Comparison of ENCODE assay signal across 25 cellular contexts in the genomic region with DNA sequence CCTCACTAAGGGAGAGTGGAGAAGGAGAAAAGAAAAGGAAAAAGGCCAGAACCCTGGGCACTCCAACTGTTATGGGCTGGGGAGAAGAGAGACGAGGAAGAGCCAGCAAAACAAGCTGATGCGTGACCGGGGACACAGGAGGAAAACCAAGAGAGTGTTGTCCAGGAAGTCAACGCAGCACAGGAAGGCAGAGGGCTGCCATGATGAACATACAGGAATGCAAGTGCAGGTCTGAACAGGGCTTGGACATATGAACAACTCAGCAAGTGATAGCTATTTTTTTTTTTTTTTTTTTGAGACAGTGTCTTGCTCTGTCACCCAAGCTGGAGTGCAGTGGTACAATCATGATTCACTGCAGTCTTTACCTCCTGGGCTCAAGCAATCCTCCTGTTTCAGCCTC. TPM values are rescaled to one million over a fixed set of nuclear protein-coding genes. Genes with fewer than 3 reads are reported as not detected.
A peak's percentile ranks its signal among the peaks of the same experiment; 100 is the strongest.
DNase-seq lines count a peak whose midpoint lies in the region; ATAC-seq, FAIRE-seq and TF ChIP-seq lines count a peak whose summit lies in the region.
"Had no signal": no experiment of that assay in that cellular context is flagged by ENCODE, and none has a peak within 500 bp of the region (broad histone marks: within the 10 kb centered on the region; RNA-seq: fewer than 3 reads in every experiment).

No MANE protein-coding gene starts in this region.

- no peaks in the 10 kb centered on the region for H3K36me3 ChIP-seq in RWPE2 (ENCODE audit: low read depth)
- H3K36me3 ChIP-seq in H1 (ENCODE audit: control insufficient read depth in 2 of 4, insufficient read depth in 4 of 4, low read length in 3 of 4), result no peaks in the 10 kb centered on the region
- no peaks in the 10 kb centered on the region for H3K36me3 ChIP-seq in keratinocyte (ENCODE audit: control insufficient read depth in 2 of 2, extremely low read depth in 1 of 2, insufficient read depth in 2 of 2, low read length in 2 of 2)
- no peaks in the 10 kb centered on the region for H3K36me3 ChIP-seq in gastroesophageal sphincter

- no peaks in the 10 kb centered on the region for H4K20me1 ChIP-seq in H1 (replicated peaks in 1 of 2; ENCODE audit: control insufficient read depth in 1 of 2, insufficient read depth in 2 of 2, low read length in 2 of 2)
- no peaks in the 10 kb centered on the region for H4K20me1 ChIP-seq in keratinocyte (ENCODE audit: control insufficient read depth, extremely low read depth, insufficient read depth, low read length)

- H3K14ac ChIP-seq in H1 (ENCODE audit: insufficient read length), result no peak overlapping the region

- no peak overlapping the region for H3K4ac ChIP-seq in H1 (replicated peaks; ENCODE audit: insufficient read length, low read depth, low read length)

- peak overlapping the region; percentile 16 for H2BK20ac ChIP-seq in H1 (ENCODE audit: low read length)

- H3K9me1 ChIP-seq in keratinocyte (ENCODE audit: control insufficient read depth, extremely low read depth, insufficient read depth, low read length), result no peaks in the 10 kb centered on the region

- H3K79me1 ChIP-seq in H1 (ENCODE audit: low read depth, low read length), result no peaks in the 10 kb centered on the region

- POLR2A ChIA-PET in H1 (lab: Charles Lee; ENCODE audit: partially characterized antibody), result interaction anchor here (1.0 to 1.2 kb wide), 2 partner anchors 12 to 32 kb away, joined by 3 read pairs; no protein-coding TSS in a partner anchor

- no peak for TF ChIP-seq EP300 in H1 (IDR thresholded peaks at IDR 0.05; ENCODE audit: borderline replicate concordance in 1 of 2, low read depth in 2 of 2, low read length in 2 of 2)
- TF ChIP-seq EP300 in gastroesophageal sphincter (IDR thresholded peaks at IDR 0.05), result no peak

- H2BK5ac ChIP-seq in H1 (ENCODE audit: low read depth, low read length), result no peak overlapping the region

- DNase-seq in activated effector memory CD4-positive, alpha-beta T cell treated with anti-CD3 and anti-CD28 coated beads, Interleukin-2, amount 50 U/mL, for 16 hours, result peak; percentile 12
- no peak for DNase-seq in activated effector memory CD4-positive, alpha-beta T cell treated with Interleukin-2 at 50 U/mL for 16 hours
- no peak for DNase-seq in RWPE2 (ENCODE audit: low spot score)
- no peak for DNase-seq in H1 (ENCODE audit: low read depth in 1 of 2, low spot score in 2 of 2)
- DNase-seq in keratinocyte (ENCODE audit: low read depth, low spot score), result peak; percentile 63
- no peak for DNase-seq in inferior parietal cortex (ENCODE audit: extremely low spot score)
- no peak for DNase-seq in NCI-H748 (lab: John Stamatoyannopoulos, UW; ENCODE audit: unreplicated experiment)
- DNase-seq: AML-193; Caco-2; CD4-positive, alpha-beta T cell; GDM1; GM23248; HCEC 1CT had no signal

- H3K27me3 ChIP-seq in RWPE2 (ENCODE audit: insufficient read depth, poor library complexity, severe bottlenecking) (no peaks in the 10 kb centered on the region), H1 (replicated peaks in 1 of 4; ENCODE audit: control insufficient read depth in 3 of 4, extremely low read depth in 1 of 4, insufficient read depth in 3 of 4, low read length in 3 of 4) (peaks cover 0 to 3% (median 0%) of the 10 kb centered on the region in 4 experiments; a peak in 1 of 7 replicates), keratinocyte (ENCODE audit: control insufficient read depth, extremely low read depth, insufficient read depth, low read length) (no peaks in the 10 kb centered on the region), gastroesophageal sphincter (peaks cover 66% of the 10 kb centered on the region)

- TF ChIP-seq RAD21 in H1 (IDR thresholded peaks at IDR 0.05 in 1 of 2, conservative IDR thresholded peaks at IDR 0.05 in 1 of 2; ENCODE audit: low read depth in 2 of 2, low read length in 2 of 2), result no peak

- no peak overlapping the region for H2BK120ac ChIP-seq in H1 (replicated peaks; ENCODE audit: low read depth, low read length)

- CTCF ChIA-PET in H1 (lab: Charles Lee; ENCODE audit: partially characterized antibody), result interaction anchor here (0.6 to 9.0 kb wide), 16 partner anchors 11 to 926 kb away, joined by 3 to 214 read pairs (median 4); no protein-coding TSS in a partner anchor

- no peaks in the 10 kb centered on the region for H3K23me2 ChIP-seq in H1 (ENCODE audit: low read depth, low read length)

- no peak overlapping the region for H4K5ac ChIP-seq in H1 (ENCODE audit: insufficient read length, low read depth, low read length)

- FAIRE-seq in H1 (lab: Jason Lieb, UNC) (no peak), keratinocyte (lab: Jason Lieb, UNC) (peak; percentile 88)
- FAIRE-seq: A549, D721Med, GM12892, GM18507, H54, HTR-8/SVneo had no signal

- ATAC-seq in RWPE2 (ENCODE audit: low read depth) (peak; percentile 66; the same call in 2 of the 3 replicates), gastroesophageal sphincter (no peak)
- ATAC-seq: A549 had no signal

- no peaks in the 10 kb centered on the region for H3K79me2 ChIP-seq in H1 (ENCODE audit: control insufficient read depth in 1 of 2, insufficient read depth in 2 of 2, low read length in 2 of 2)
- no peaks in the 10 kb centered on the region for H3K79me2 ChIP-seq in keratinocyte (ENCODE audit: control insufficient read depth, insufficient read depth, low read length)

- no peak overlapping the region for H4K8ac ChIP-seq in H1 (ENCODE audit: extremely low read depth, insufficient read depth, low read length)

- WGBS in H1 (ENCODE audit: extremely low coverage in 1 of 2, insufficient coverage in 1 of 2, insufficient read length in 1 of 2, insufficient replicate concordance in 2 of 2, low coverage in 1 of 2, low lambda C conversion rate in 2 of 2, missing lambda C conversion rate in 1 of 2), 2 experiments, result 89% methylated on average over 4 of the region's 4 CpGs; no CpG with 5 or more reads in 1 of the 2 experiments
- WGBS in gastroesophageal sphincter (ENCODE audit: low coverage in 1 of 2), 2 donors, result 87% methylated on average over 4 of the region's 4 CpGs; no CpG with 5 or more reads in 1 of the 2 donors

- dilution Hi-C loops in keratinocyte (cut with MboI; ENCODE audit: extremely low pct_ligation_motif_present, low sequenced_read_pairs), result loop anchor here (25.0 kb wide), 1 partner anchor 483 kb away; no protein-coding TSS in a partner anchor

- no peak overlapping the region for H2BK15ac ChIP-seq in H1 (ENCODE audit: low read length)

- H3K4me2 ChIP-seq in H1 (ENCODE audit: insufficient read depth in 1 of 2, low read depth in 2 of 2, low read length in 2 of 2), result no peak overlapping the region
- H3K4me2 ChIP-seq in keratinocyte (ENCODE audit: control insufficient read depth, extremely low read depth, insufficient read depth, low read depth, low read length), result peak overlapping the region; percentile 12
- H3K4me2 ChIP-seq: A549 had no signal

- H2AFZ ChIP-seq in H1 (ENCODE audit: low read length) (no peak overlapping the region), keratinocyte (ENCODE audit: control insufficient read depth, low read length) (peak overlapping the region; percentile 96)
- H2AFZ ChIP-seq: GM23248 had no signal

- no peak overlapping the region for H3K9ac ChIP-seq in H1 (replicated peaks in 1 of 4; ENCODE audit: extremely low read depth in 1 of 4, low read depth in 3 of 4, low read length in 3 of 4)
- no peak overlapping the region for H3K9ac ChIP-seq in keratinocyte (ENCODE audit: control insufficient read depth, extremely low read depth, insufficient read depth, low read length)
- H3K9ac ChIP-seq: GM23248 had no signal

- peak overlapping the region; percentile 42; the same call in 1 of the 2 replicates for H3K18ac ChIP-seq in H1 (ENCODE audit: extremely low read depth, low read length)

- H3K27ac ChIP-seq in RWPE2 (ENCODE audit: poor library complexity, severe bottlenecking) (no peak overlapping the region), H1 (ENCODE audit: low read depth, low read length) (no peak overlapping the region), keratinocyte (ENCODE audit: control insufficient read depth, insufficient read depth, low read length) (no peak overlapping the region), gastroesophageal sphincter (no peak overlapping the region)
- H3K27ac ChIP-seq: 22Rv1, C4-2B, GM23248, HL-60 had no signal

- H2BK12ac ChIP-seq in H1 (ENCODE audit: low read depth, low read length), result no peak overlapping the region; the same call in 1 of the 2 replicates

- H3K4me3 ChIP-seq in RWPE2 (ENCODE audit: severe bottlenecking), result no peak overlapping the region
- H3K4me3 ChIP-seq in H1 (ENCODE audit: extremely low read depth in 1 of 4, insufficient read depth in 2 of 4, low read depth in 3 of 4, low read length in 4 of 4), result no peak overlapping the region
- no peak overlapping the region for H3K4me3 ChIP-seq in keratinocyte (ENCODE audit: control insufficient read depth in 2 of 3, extremely low read depth in 1 of 3, insufficient read depth in 2 of 3, low read depth in 1 of 3, low read length in 3 of 3)
- H3K4me3 ChIP-seq in gastroesophageal sphincter, result no peak overlapping the region
- H3K4me3 ChIP-seq: A549, GM23248 had no signal

- no peak overlapping the region for H4K91ac ChIP-seq in H1 (replicated peaks; ENCODE audit: insufficient read length, low read length)

- H2AK5ac ChIP-seq in H1 (ENCODE audit: low read depth, low read length), result no peak overlapping the region

- TF ChIP-seq CTCF in RWPE2 (IDR thresholded peaks at IDR 0.05; ENCODE audit: poor library complexity, severe bottlenecking), result no peak
- TF ChIP-seq CTCF in H1 (IDR thresholded peaks at IDR 0.05; ENCODE audit: control extremely low read depth in 1 of 3, insufficient read depth in 1 of 3, low read depth in 1 of 3, low read length in 3 of 3), result no peak
- TF ChIP-seq CTCF in keratinocyte (optimal IDR thresholded peaks at IDR 0.05 in 1 of 3, IDR thresholded peaks at IDR 0.05 in 1 of 3, conservative IDR thresholded peaks at IDR 0.05 in 1 of 3; ENCODE audit: extremely low read depth in 1 of 3, insufficient read depth in 2 of 3, low read length in 3 of 3), result no peak
- TF ChIP-seq CTCF in gastroesophageal sphincter (IDR thresholded peaks at IDR 0.05), result no peak

- H3K9me3 ChIP-seq in RWPE2 (ENCODE audit: severe bottlenecking) (no peaks in the 10 kb centered on the region), H1 (ENCODE audit: insufficient read depth in 2 of 2, low read depth in 1 of 2, low read length in 1 of 2) (no peaks in the 10 kb centered on the region), keratinocyte (ENCODE audit: control insufficient read depth, low read depth, low read length) (no peaks in the 10 kb centered on the region), gastroesophageal sphincter (no peaks in the 10 kb centered on the region)
- H3K9me3 ChIP-seq: A549, Caco-2 had no signal

- no peak overlapping the region for H3K23ac ChIP-seq in H1 (ENCODE audit: insufficient read length)

- H3K4me1 ChIP-seq in RWPE2 (ENCODE audit: insufficient read depth, poor library complexity, severe bottlenecking) (no peaks in the 10 kb centered on the region), H1 (replicated peaks in 1 of 4; ENCODE audit: control insufficient read depth in 3 of 4, insufficient read depth in 4 of 4, low read length in 3 of 4) (peaks cover 2 to 13% (median 8%) of the 10 kb centered on the region in 4 experiments; a peak in 4 of 7 replicates), keratinocyte (ENCODE audit: control insufficient read depth, extremely low read depth, insufficient read depth, low read length) (peaks cover 17% of the 10 kb centered on the region), gastroesophageal sphincter (no peaks in the 10 kb centered on the region)
- H3K4me1 ChIP-seq: Caco-2 had no signal

- TF ChIP-seq POLR2A in H1 (IDR thresholded peaks at IDR 0.05; ENCODE audit: control extremely low read depth in 1 of 2, low read depth in 2 of 2, low read length in 2 of 2), result no peak
- no peak for TF ChIP-seq POLR2A in gastroesophageal sphincter (IDR thresholded peaks at IDR 0.05)

- no peak overlapping the region for H3K56ac ChIP-seq in H1 (replicated peaks; ENCODE audit: insufficient read length, low read depth, low read length)

RNA-seq across cellular contexts. Expression of a gene that starts 28.4 kb away (rescaled TPM):
- 0.19 and 0.21 TPM in 2 replicates for total RNA-seq in H1 (2021; fragmentation: NEBNext Ultra II Directional; extraction: Animal tissue kit (Norgen Biotek cat#: 25700))
- polyA plus RNA-seq in H1 (2011; rRNA removed) (0.02 and 0.52 TPM in 2 replicates), keratinocyte (not detected in 3 replicates)
- polyA plus RNA-seq in H1 (2011; cell fraction: cytosol; rRNA removed), result 0.31 TPM
- polyA plus RNA-seq in H1 (2011; cell fraction: nucleus; rRNA removed), result 0.41 TPM
- polyA plus RNA-seq in H1 (2012, experiment 1 of 2), result 0.10 to 0.13 TPM (median 0.13 TPM) in 3 of 4 replicates, not detected in the other
- 0.09 TPM for polyA plus RNA-seq in H1 (2012, experiment 2 of 2)
- polyA plus RNA-seq in H1 (2013, experiment 1 of 2), result 0.10 TPM
- 0.07 TPM for polyA plus RNA-seq in H1 (2013, experiment 2 of 2)
- 0.09 TPM in 1 of 2 replicates, not detected in the other for polyA minus RNA-seq in H1 (2011; rRNA and poly(A)+ RNA removed)
- polyA minus RNA-seq in H1 (2011; cell fraction: cytosol; rRNA and poly(A)+ RNA removed), result not detected
- polyA minus RNA-seq in H1 (2011; cell fraction: nucleus; rRNA and poly(A)+ RNA removed), result 0.50 TPM
- not detected for polyA plus RNA-seq in keratinocyte (2011; ENCODE audit: low read depth)
- not detected in 2 replicates for polyA plus RNA-seq in keratinocyte (2011; cell fraction: cytosol; rRNA removed)
- polyA plus RNA-seq in keratinocyte (2011; cell fraction: nucleus; rRNA removed), result not detected in 2 replicates
- not detected in 2 replicates for polyA plus RNA-seq in keratinocyte (2012; ENCODE audit: low replicate concordance)
- not detected in 3 replicates for polyA minus RNA-seq in keratinocyte
- not detected for polyA minus RNA-seq in keratinocyte (2011; cell fraction: cytosol; rRNA and poly(A)+ RNA removed)
- not detected in 2 replicates for polyA minus RNA-seq in keratinocyte (2011; cell fraction: nucleus; rRNA and poly(A)+ RNA removed)
- under 1 TPM in 1 of 4 donors, not detected in 3; 0.15 TPM for total RNA-seq in gastroesophageal sphincter
- total RNA-seq: Caco-2; CD4-positive, alpha-beta T cell; Daoy; GM23248 had no signal
- polyA plus RNA-seq: BJ, GM23248 had no signal

RNA-seq across cellular contexts. Expression of a gene that starts 39.3 kb away (rescaled TPM):
- total RNA-seq in H1 (2021; fragmentation: NEBNext Ultra II Directional; extraction: Animal tissue kit (Norgen Biotek cat#: 25700)), result 0.84 and 1.0 TPM in 2 replicates
- polyA plus RNA-seq in H1 (2011; rRNA removed) (0.47 and 0.77 TPM in 2 replicates), keratinocyte (not detected in 3 replicates)
- 0.87 TPM for polyA plus RNA-seq in H1 (2011; cell fraction: cytosol; rRNA removed)
- 0.23 TPM for polyA plus RNA-seq in H1 (2011; cell fraction: nucleus; rRNA removed)
- 0.19 to 0.31 TPM (median 0.27 TPM) in 4 replicates for polyA plus RNA-seq in H1 (2012, experiment 1 of 2)
- polyA plus RNA-seq in H1 (2012, experiment 2 of 2), result 0.50 TPM
- 0.51 TPM for polyA plus RNA-seq in H1 (2013, experiment 1 of 2)
- polyA plus RNA-seq in H1 (2013, experiment 2 of 2), result 0.59 TPM
- polyA minus RNA-seq in H1 (2011; rRNA and poly(A)+ RNA removed), result 0.15 and 0.32 TPM in 2 replicates
- 0.66 TPM for polyA minus RNA-seq in H1 (2011; cell fraction: cytosol; rRNA and poly(A)+ RNA removed)
- 1.8 TPM for polyA minus RNA-seq in H1 (2011; cell fraction: nucleus; rRNA and poly(A)+ RNA removed)
- not detected for polyA plus RNA-seq in keratinocyte (2011; ENCODE audit: low read depth)
- polyA plus RNA-seq in keratinocyte (2011; cell fraction: cytosol; rRNA removed), result 0.02 and 0.03 TPM in 2 replicates
- polyA plus RNA-seq in keratinocyte (2011; cell fraction: nucleus; rRNA removed), result not detected in 2 replicates
- polyA plus RNA-seq in keratinocyte (2012; ENCODE audit: low replicate concordance), result not detected in 2 replicates
- polyA minus RNA-seq in keratinocyte, result not detected in 3 replicates
- not detected for polyA minus RNA-seq in keratinocyte (2011; cell fraction: cytosol; rRNA and poly(A)+ RNA removed)
- 0.32 TPM in 1 of 2 replicates, not detected in the other for polyA minus RNA-seq in keratinocyte (2011; cell fraction: nucleus; rRNA and poly(A)+ RNA removed)
- total RNA-seq in gastroesophageal sphincter, result 1 to 10 TPM in 3 of 4 donors, not detected in 1; 1.2 to 1.7 (median 1.5) TPM
- total RNA-seq: CD4-positive, alpha-beta T cell; GM23248 had no signal

Comparison
In these comparisons a context has a peak if more than half of its experiments do, and no peak if none do; other contexts are left out.
1. DNase-seq: peak in activated effector memory CD4-positive, alpha-beta T cell treated with anti-CD3 and anti-CD28 coated beads, Interleukin-2, amount 50 U/mL, for 16 hours (single experiment) and keratinocyte (single experiment); none in activated effector memory CD4-positive, alpha-beta T cell treated with Interleukin-2 at 50 U/mL for 16 hours (single experiment), RWPE2 (single experiment), H1 (0 of 2), inferior parietal cortex (single experiment) and NCI-H748 (single experiment).